15 cellular contexts compared by ENCODE assay signal in the genomic region with DNA sequence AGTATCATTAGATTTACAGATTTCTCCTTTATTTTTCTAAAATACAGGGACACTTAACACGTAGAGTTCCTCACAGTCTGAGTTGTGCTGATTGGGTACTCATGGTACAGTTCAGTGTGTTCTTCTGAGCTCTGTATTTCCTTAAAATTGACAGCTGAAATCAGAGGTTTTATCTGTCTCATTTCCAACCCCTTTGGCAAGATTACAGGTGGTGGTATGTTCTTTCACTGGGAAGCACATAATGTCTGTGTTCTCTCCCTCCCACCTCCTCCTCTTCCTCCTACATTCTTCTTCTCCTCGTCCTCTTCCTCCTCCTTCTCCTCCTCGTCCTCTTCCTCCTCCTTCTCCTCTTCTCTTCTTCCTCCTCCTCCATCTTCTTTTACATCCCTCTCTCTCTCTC.
DNase-seq lines count a peak whose midpoint lies in the region; ATAC-seq and TF ChIP-seq lines count a peak whose summit lies in the region.
"Had no signal": no experiment of that assay in that cellular context is flagged by ENCODE, and none has a peak within 500 bp of the region (broad histone marks: within the 10 kb centered on the region; RNA-seq: fewer than 3 reads in every experiment).

No MANE protein-coding gene starts in this region.

- no peak overlapping the region for H3K4me2 ChIP-seq in parathyroid adenoma (ENCODE audit: low read length)
- H3K4me2 ChIP-seq: BLaER1 treated with 17β-estradiol and CSF1 and Interleukin-3, amounts not matched to agents 10 nM and 100 nM had no signal

- H3K27ac ChIP-seq in HEK293 (ENCODE audit: extremely low read depth, low read depth, low read length), result no peak overlapping the region
- no peak overlapping the region for H3K27ac ChIP-seq in parathyroid adenoma
- H3K27ac ChIP-seq: BLaER1 treated with 17β-estradiol and CSF1 and Interleukin-3, amounts not matched to agents 10 nM and 100 nM; C4-2B had no signal

- H3K9ac ChIP-seq in parathyroid adenoma, result no peak overlapping the region
- H3K9ac ChIP-seq: BLaER1 treated with 17β-estradiol and CSF1 and Interleukin-3, amounts not matched to agents 10 nM and 100 nM had no signal

- no peaks in the 10 kb centered on the region for H3K36me3 ChIP-seq in HEK293 (ENCODE audit: control insufficient read depth in 2 of 2, insufficient read depth in 1 of 2, low read length in 2 of 2)
- no peaks in the 10 kb centered on the region for H3K36me3 ChIP-seq in parathyroid adenoma (ENCODE audit: control insufficient read depth, insufficient read depth, low read length)
- H3K36me3 ChIP-seq: BLaER1 treated with 17β-estradiol and CSF1 and Interleukin-3, amounts not matched to agents 10 nM and 100 nM had no signal

- DNase-seq in NK-92 (lab: John Stamatoyannopoulos, UW; ENCODE audit: unreplicated experiment), result no peak
- no peak for DNase-seq in NCI-H2107 (lab: John Stamatoyannopoulos, UW)
- DNase-seq: 8988T; ACHN; Caco-2; Calu3; CD4-positive, alpha-beta T cell; CD8-positive, alpha-beta T cell; DMS79 treated with DMSO at 0.1 percent for 48 hours; GF-D8 had no signal

- H3K79me2 ChIP-seq in parathyroid adenoma, result no peaks in the 10 kb centered on the region

- CTCF ChIA-PET in HEK293 (lab: Yijun Ruan, JAX), result interaction anchor here (0.6 to 1.3 kb wide), 3 partner anchors 17 to 266 kb away, joined by 3 to 4 read pairs (median 3); no protein-coding TSS in a partner anchor

- peaks cover 3% of the 10 kb centered on the region; the same call in 1 of the 2 replicates for H3K4me1 ChIP-seq in HEK293 (ENCODE audit: control insufficient read depth, insufficient read depth, low read length)
- H3K4me1 ChIP-seq in parathyroid adenoma, result peaks cover 8% of the 10 kb centered on the region
- H3K4me1 ChIP-seq: Caco-2 had no signal

- POLR2A ChIA-PET in HEK293 (lab: Yijun Ruan, JAX), result no interaction called here

- no peak for TF ChIP-seq CTCF in HEK293 (tag by site-specific recombination; IDR thresholded peaks at IDR 0.05)
- TF ChIP-seq CTCF in parathyroid adenoma (IDR thresholded peaks at IDR 0.05), result no peak

- no peaks in the 10 kb centered on the region for H3K27me3 ChIP-seq in parathyroid adenoma (ENCODE audit: control insufficient read depth, insufficient read depth, low read length)
- H3K27me3 ChIP-seq: BLaER1 treated with 17β-estradiol and CSF1 and Interleukin-3, amounts not matched to agents 10 nM and 100 nM had no signal

- H3K4me3 ChIP-seq in HEK293 (ENCODE audit: low read depth, low read length), result no peak overlapping the region
- no peak overlapping the region for H3K4me3 ChIP-seq in parathyroid adenoma (ENCODE audit: low read depth, low read length)
- H3K4me3 ChIP-seq: BLaER1 treated with 17β-estradiol and CSF1 and Interleukin-3, amounts not matched to agents 10 nM and 100 nM had no signal

- ATAC-seq in GM19023 (IDR thresholded peaks at IDR 0.05; ENCODE audit: unreplicated experiment), result no peak
- ATAC-seq: CD8-positive, alpha-beta T cell had no signal

- H3K9me3 ChIP-seq in HEK293 (ENCODE audit: control insufficient read depth, insufficient read depth, low read depth, low read length) (no peaks in the 10 kb centered on the region), parathyroid adenoma (ENCODE audit: control insufficient read depth, low read length) (no peaks in the 10 kb centered on the region)
- H3K9me3 ChIP-seq: BLaER1 treated with 17β-estradiol and CSF1 and Interleukin-3, amounts not matched to agents 10 nM and 100 nM; Caco-2 had no signal

- H2AFZ ChIP-seq in parathyroid adenoma, result peak overlapping the region; percentile 20

TF ChIP-seq in HEK293, 187 proteins besides CTCF, POLR2A, EP300 and RAD21:
- TF ChIP-seq ZNF23 (tag by site-specific recombination; IDR thresholded peaks at IDR 0.05; ENCODE audit: borderline replicate concordance), result no peak
- TF ChIP-seq ZNF529 (tag by site-specific recombination; IDR thresholded peaks at IDR 0.05; ENCODE audit: insufficient replicate concordance), result no peak
- TF ChIP-seq ZNF292 (tag by site-specific recombination; IDR thresholded peaks at IDR 0.05; ENCODE audit: borderline replicate concordance, low read depth), result no peak
- peak; percentile 63 for TF ChIP-seq EGR2 (tag by site-specific recombination; IDR thresholded peaks at IDR 0.05; ENCODE audit: low read depth)
- no peak for TF ChIP-seq KLF17 (tag by site-specific recombination; IDR thresholded peaks at IDR 0.05)
- TF ChIP-seq, protein P1, sequence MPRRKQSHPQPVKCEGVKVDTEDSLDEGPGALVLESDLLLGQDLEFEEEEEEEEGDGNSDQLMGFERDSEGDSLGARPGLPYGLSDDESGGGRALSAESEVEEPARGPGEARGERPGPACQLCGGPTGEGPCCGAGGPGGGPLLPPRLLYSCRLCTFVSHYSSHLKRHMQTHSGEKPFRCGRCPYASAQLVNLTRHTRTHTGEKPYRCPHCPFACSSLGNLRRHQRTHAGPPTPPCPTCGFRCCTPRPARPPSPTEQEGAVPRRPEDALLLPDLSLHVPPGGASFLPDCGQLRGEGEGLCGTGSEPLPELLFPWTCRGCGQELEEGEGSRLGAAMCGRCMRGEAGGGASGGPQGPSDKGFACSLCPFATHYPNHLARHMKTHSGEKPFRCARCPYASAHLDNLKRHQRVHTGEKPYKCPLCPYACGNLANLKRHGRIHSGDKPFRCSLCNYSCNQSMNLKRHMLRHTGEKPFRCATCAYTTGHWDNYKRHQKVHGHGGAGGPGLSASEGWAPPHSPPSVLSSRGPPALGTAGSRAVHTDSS (tag by site-specific recombination; IDR thresholded peaks at IDR 0.05), result peak; percentile 50; the same call in 1 of the 2 replicates
- no peak for TF ChIP-seq ZNF561 (tag by site-specific recombination; IDR thresholded peaks at IDR 0.05; ENCODE audit: borderline replicate concordance)
